In genomic region chr14:71472961-71473340, GRCh38 we compare ENCODE assay signal across 18 cellular contexts.
DNase-seq lines count a peak whose midpoint lies in the region; ATAC-seq, FAIRE-seq and TF ChIP-seq lines count a peak whose summit lies in the region.
"Had no signal": no experiment of that assay in that cellular context is flagged by ENCODE, and none has a peak within 500 bp of the region (broad histone marks: within the 10 kb centered on the region; RNA-seq: fewer than 3 reads in every experiment).

No MANE protein-coding gene starts in this region.

- peaks cover 49% of the 10 kb centered on the region for H3K4me1 Mint-ChIP-seq in chondrocyte (ENCODE audit: low read depth)

- ATAC-seq in HG02610 (IDR thresholded peaks at IDR 0.05; ENCODE audit: unreplicated experiment), result peak; percentile 21
- ATAC-seq in RWPE2 (ENCODE audit: low read depth), result no peak
- no peak for ATAC-seq in pancreas
- ATAC-seq: CD8-positive, alpha-beta T cell; HCT116; K562; left cardiac atrium had no signal

- H3K4me1 ChIP-seq in RWPE2 (ENCODE audit: insufficient read depth, poor library complexity, severe bottlenecking) (peaks cover 24% of the 10 kb centered on the region), pancreas (no peaks in the 10 kb centered on the region), sigmoid colon (peaks cover 0 to 28% (median 16%) of the 10 kb centered on the region in 4 donors)

- TF ChIP-seq EP300 in sigmoid colon (IDR thresholded peaks at IDR 0.05), result no peak

- H3K9me3 ChIP-seq in RWPE2 (ENCODE audit: severe bottlenecking) (no peaks in the 10 kb centered on the region), pancreas (no peaks in the 10 kb centered on the region), sigmoid colon (no peaks in the 10 kb centered on the region)
- H3K9me3 ChIP-seq: transverse colon had no signal

- H3K36me3 Mint-ChIP-seq in chondrocyte (ENCODE audit: low read depth), result peaks cover 1% of the 10 kb centered on the region

- TF ChIP-seq CTCF in RWPE2 (IDR thresholded peaks at IDR 0.05; ENCODE audit: poor library complexity, severe bottlenecking), result no peak
- no peak for TF ChIP-seq CTCF in pancreas (IDR thresholded peaks at IDR 0.05)
- no peak for TF ChIP-seq CTCF in sigmoid colon (IDR thresholded peaks at IDR 0.05)
- TF ChIP-seq CTCF in chondrocyte (IDR thresholded peaks at IDR 0.05), result no peak

- H3K4me3 ChIP-seq in RWPE2 (ENCODE audit: severe bottlenecking) (no peak overlapping the region), pancreas (no peak overlapping the region), sigmoid colon (no peak overlapping the region)
- H3K4me3 ChIP-seq: K562, transverse colon had no signal

- H3K9me3 Mint-ChIP-seq in chondrocyte (ENCODE audit: low read depth), result peaks cover 3% of the 10 kb centered on the region

- H3K36me3 ChIP-seq in RWPE2 (ENCODE audit: low read depth) (no peaks in the 10 kb centered on the region), pancreas (no peaks in the 10 kb centered on the region), sigmoid colon (no peaks in the 10 kb centered on the region)
- H3K36me3 ChIP-seq: transverse colon had no signal

- intact Hi-C loops in pancreas (cut with DNase I), result no loop called here
- intact Hi-C loops in sigmoid colon (cut with DNase I), result no loop called here

- H3K27ac ChIP-seq in RWPE2 (ENCODE audit: poor library complexity, severe bottlenecking) (peak overlapping the region; percentile 9), pancreas (no peak overlapping the region), sigmoid colon (no peak overlapping the region)
- H3K27ac ChIP-seq: transverse colon had no signal

- DNase-seq in NCI-H748 (lab: John Stamatoyannopoulos, UW; ENCODE audit: unreplicated experiment) (peak; percentile 30), NCI-H748 treated with DMSO at 0.1 percent for 48 hours (lab: John Stamatoyannopoulos, UW) (no peak), RWPE2 (ENCODE audit: low spot score) (no peak), pancreas (no peak), DMS79 treated with DMSO at 0.1 percent for 48 hours (lab: John Stamatoyannopoulos, UW) (no peak), sigmoid colon (no peak), chondrocyte (ENCODE audit: low spot score) (no peak)
- DNase-seq: 8988T; activated CD4-positive, alpha-beta T cell treated with anti-CD3 and anti-CD28 coated beads for 4 hours; CD8-positive, alpha-beta T cell; DMS 273 treated with DMSO at 0.1 percent for 48 hours; left cardiac atrium; NCI-H510A; stimulated activated CD8-positive, alpha-beta memory T cell treated with anti-CD3 and anti-CD28 coated beads, Interleukin-4, amount 100 ng/mL, for 48 hours; transverse colon had no signal

- TF ChIP-seq POLR2A in sigmoid colon (IDR thresholded peaks at IDR 0.05), result no peak

- 90 to 94% methylated on average over 1 of the region's 1 CpG for WGBS in pancreas, 2 donors
- WGBS in sigmoid colon, 2 donors, result 96 to 99% methylated on average over 1 of the region's 1 CpG

- no peak overlapping the region for H3K4me3 Mint-ChIP-seq in chondrocyte (ENCODE audit: unreplicated experiment)
- H3K4me3 Mint-ChIP-seq: CD8-positive, alpha-beta T cell had no signal

- H3K27me3 ChIP-seq in RWPE2 (ENCODE audit: insufficient read depth, poor library complexity, severe bottlenecking) (no peaks in the 10 kb centered on the region), pancreas (no peaks in the 10 kb centered on the region), sigmoid colon (no peaks in the 10 kb centered on the region)
- H3K27me3 ChIP-seq: transverse colon had no signal

- FAIRE-seq in pancreas (lab: Jason Lieb, UNC), result peak; percentile 86
- FAIRE-seq: K562 had no signal

- no peak overlapping the region for H3K27ac Mint-ChIP-seq in chondrocyte (ENCODE audit: unreplicated experiment)
- H3K27ac Mint-ChIP-seq: CD8-positive, alpha-beta T cell had no signal

- no peaks in the 10 kb centered on the region for H3K27me3 Mint-ChIP-seq in chondrocyte (ENCODE audit: low read depth)
